Comparison of ENCODE assay signal across 14 cellular contexts in the genomic region with DNA sequence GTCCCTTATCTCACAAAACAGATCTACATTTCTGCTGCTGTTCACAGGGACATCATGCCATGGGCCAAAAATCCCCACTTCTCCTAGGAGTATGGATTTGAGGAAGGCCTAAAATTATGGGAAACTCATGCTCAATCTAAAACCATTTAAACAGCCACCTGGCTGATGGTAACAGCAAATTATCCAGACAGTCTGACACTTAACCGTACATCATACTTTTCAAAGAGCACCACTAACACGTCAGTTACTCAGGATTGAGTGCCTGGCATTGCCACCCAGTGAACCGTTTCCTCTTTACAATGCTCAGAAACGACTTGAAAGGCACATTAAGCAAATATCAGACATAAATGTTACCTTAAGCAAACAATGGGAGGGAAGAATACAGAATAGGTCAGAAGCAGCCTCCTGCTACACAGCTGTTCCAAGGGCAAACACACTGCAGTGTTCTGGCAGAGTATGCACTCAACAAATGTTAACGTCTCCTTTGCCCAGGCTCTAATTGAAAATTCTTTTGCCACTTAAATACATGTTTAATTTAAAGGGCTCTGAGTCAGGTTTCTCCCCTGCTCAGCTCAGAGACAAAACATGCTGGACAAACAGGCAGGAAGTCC. TPM values are rescaled to one million over a fixed set of nuclear protein-coding genes. Genes with fewer than 3 reads are reported as not detected.
DNase-seq lines count a peak whose midpoint lies in the region; ATAC-seq and TF ChIP-seq lines count a peak whose summit lies in the region.
"Had no signal": no experiment of that assay in that cellular context is flagged by ENCODE, and none has a peak within 500 bp of the region (broad histone marks: within the 10 kb centered on the region; RNA-seq: fewer than 3 reads in every experiment).

No MANE protein-coding gene starts in this region.

- ATAC-seq in mucosa of descending colon (peak; percentile 87), HG02885 (IDR thresholded peaks at IDR 0.05; ENCODE audit: poor library complexity, unreplicated experiment) (no peak), GM21723 (IDR thresholded peaks at IDR 0.05; ENCODE audit: unreplicated experiment) (no peak)
- ATAC-seq: activated T-helper 17 cell treated with anti-CD3 and anti-CD28 coated beads, Interleukin-2, amount 50 U/mL, for 72 hours; right lobe of liver had no signal

- H3K9me3 ChIP-seq in mucosa of descending colon (no peaks in the 10 kb centered on the region), tibial nerve (no peaks in the 10 kb centered on the region)
- H3K9me3 ChIP-seq: neutrophil, right lobe of liver had no signal

- H3K27ac ChIP-seq in tibial nerve: no peak overlapping the region
- H3K27ac ChIP-seq: neutrophil, right lobe of liver had no signal

- TF ChIP-seq POLR2A in tibial nerve (IDR thresholded peaks at IDR 0.05): no peak

- peak; percentile 100 for DNase-seq in DMS53 treated with DMSO at 0.1 percent for 48 hours (lab: John Stamatoyannopoulos, UW; ENCODE audit: unreplicated experiment)
- peak; percentile 98 for DNase-seq in NCI-H187 treated with DMSO at 0.1 percent for 48 hours (lab: John Stamatoyannopoulos, UW)
- DNase-seq in NCI-H69 (lab: John Stamatoyannopoulos, UW): peak; percentile 100
- peak in 1 of 3 donors; percentile 41 for DNase-seq in mucosa of descending colon
- no peak for DNase-seq in tibial nerve (ENCODE audit: low spot score in 2 of 2)
- DNase-seq in NK-92 (lab: John Stamatoyannopoulos, UW; ENCODE audit: unreplicated experiment): no peak
- DNase-seq: activated CD4-positive, alpha-beta T cell treated with anti-CD3 and anti-CD28 coated beads, Interleukin-2, amount 50 U/mL, for 48 hours; mesenchymal stem cell; right lobe of liver; stimulated activated CD4-positive, alpha-beta T cell treated with anti-CD3 and anti-CD28 coated beads, Interleukin-4, amount 100 ng/mL, for 1 hour had no signal

- H3K27me3 ChIP-seq in tibial nerve: no peaks in the 10 kb centered on the region
- H3K27me3 ChIP-seq: neutrophil, right lobe of liver had no signal

- H3K36me3 ChIP-seq in mucosa of descending colon (ENCODE audit: low read depth) (no peaks in the 10 kb centered on the region), tibial nerve (no peaks in the 10 kb centered on the region)
- H3K36me3 ChIP-seq: neutrophil, right lobe of liver had no signal

- no peak overlapping the region for H3K4me3 ChIP-seq in mucosa of descending colon
- no peak overlapping the region for H3K4me3 ChIP-seq in tibial nerve
- H3K4me3 ChIP-seq: right lobe of liver had no signal

- intact Hi-C loops in mucosa of descending colon (cut with DNase I, micrococcal nuclease): loop anchor here in 1 of 2 donors (5.0 kb wide), 1 partner anchor 274 kb away; no protein-coding TSS in a partner anchor

- no peak for TF ChIP-seq CTCF in mucosa of descending colon (IDR thresholded peaks at IDR 0.05)
- TF ChIP-seq CTCF in tibial nerve (IDR thresholded peaks at IDR 0.05): no peak

- TF ChIP-seq EP300 in tibial nerve (IDR thresholded peaks at IDR 0.05): no peak

- 58 to 63% methylated on average over 5 of the region's 5 CpGs for WGBS in tibial nerve, 2 donors

- H3K4me1 ChIP-seq in mucosa of descending colon (ENCODE audit: low read depth): no peaks in the 10 kb centered on the region
- no peaks in the 10 kb centered on the region for H3K4me1 ChIP-seq in tibial nerve
- H3K4me1 ChIP-seq: right lobe of liver had no signal

RNA-seq across cellular contexts. Expression of gene SLC36A4, which starts 18.8 kb away (rescaled TPM):
- total RNA-seq in mucosa of descending colon (10 to 100 TPM in 2 of 3 donors, 1 to 10 TPM in 1; 8.3 to 20.1 (median 14.2) TPM), tibial nerve (10 to 100 TPM in 3 of 4 donors, 1 to 10 TPM in 1; 8.8 to 16.5 (median 12.6) TPM)

Comparison
In these comparisons a context has a peak if more than half of its experiments do, and no peak if none do; other contexts are left out.
1. DNase-seq: peak in DMS53 treated with DMSO at 0.1 percent for 48 hours (single experiment), NCI-H187 treated with DMSO at 0.1 percent for 48 hours (single experiment) and NCI-H69 (single experiment); none in tibial nerve (0 of 2) and NK-92 (single experiment).